Comparison of ENCODE assay signal across 8 cellular contexts in genomic region chr12:50057000-50057841, GRCh38. TPM values are rescaled to one million over a fixed set of nuclear protein-coding genes. Genes with fewer than 3 reads are reported as not detected.
DNase-seq lines count a peak whose midpoint lies in the region; ATAC-seq and TF ChIP-seq lines count a peak whose summit lies in the region.

Gene ASIC1 (plus strand): TSS chr12:50057596. CDS start chr12:50058767, 1,171 bp downstream.

- no peaks in the 10 kb centered on the region for H3K36me3 Mint-ChIP-seq in dendritic cell treated with granulocyte-macrophage colony-stimulating factor and Interleukin-4, amounts not matched to agents 40 ng/mL and 50 ng/mL, for 4 days (ENCODE audit: low read depth)

- H3K27me3 ChIP-seq in left lung, result peaks cover 6 to 46% of the 10 kb centered on the region in 2 donors

- DNase-seq in NCI-H187 (lab: John Stamatoyannopoulos, UW) (peak; percentile 68 to 77), left lung (peak; percentile 60 to 87)
- DNase-seq in activated CD4-positive, alpha-beta T cell treated with anti-CD3 and anti-CD28 coated beads for 4 hours, result peak; percentile 46
- peak; percentile 23 to 58 for DNase-seq in stimulated activated CD4-positive, alpha-beta T cell treated with anti-CD3 and anti-CD28 coated beads, Interleukin-1b, Interleukin-23, amount 100 ng/mL, for 4 hours (ENCODE audit: low read depth in 2 of 2)

- H3K4me1 ChIP-seq in left lung, result peaks cover 12 to 27% of the 10 kb centered on the region in 2 donors

- H3K4me3 ChIP-seq in GM12875 (ENCODE audit: low read depth, low read length), result peak within 1 kb of the TSS; percentile 56
- H3K4me3 ChIP-seq in left lung, result peak within 1 kb of the TSS; percentile 49 to 50

- ATAC-seq in left lung, result peak; percentile 76
- ATAC-seq in HG02973 (IDR thresholded peaks at IDR 0.05; ENCODE audit: unreplicated experiment), result no peak
- ATAC-seq in GM21526 (IDR thresholded peaks at IDR 0.05; ENCODE audit: low FRiP score, unreplicated experiment), result no peak

- no peaks in the 10 kb centered on the region for H3K9me3 Mint-ChIP-seq in dendritic cell treated with granulocyte-macrophage colony-stimulating factor and Interleukin-4, amounts not matched to agents 40 ng/mL and 50 ng/mL, for 4 days

- H3K4me1 Mint-ChIP-seq in dendritic cell treated with granulocyte-macrophage colony-stimulating factor and Interleukin-4, amounts not matched to agents 40 ng/mL and 50 ng/mL, for 4 days (ENCODE audit: low read depth), result peaks cover 57% of the 10 kb centered on the region

- peak within 1 kb of the TSS; percentile 78 for H3K4me3 Mint-ChIP-seq in dendritic cell treated with granulocyte-macrophage colony-stimulating factor and Interleukin-4, amounts not matched to agents 40 ng/mL and 50 ng/mL, for 4 days

- no peak within 1 kb of the TSS for H3K27ac ChIP-seq in left lung

- H3K9me3 ChIP-seq in left lung, result no peaks in the 10 kb centered on the region

- H3K27ac Mint-ChIP-seq in dendritic cell treated with granulocyte-macrophage colony-stimulating factor and Interleukin-4, amounts not matched to agents 40 ng/mL and 50 ng/mL, for 4 days, result no peak within 1 kb of the TSS

- intact Hi-C loops in dendritic cell treated with granulocyte-macrophage colony-stimulating factor and Interleukin-4, amounts not matched to agents 40 ng/mL and 50 ng/mL, for 4 days (cut with micrococcal nuclease), result loop anchor here (1.0 kb wide), 1 partner anchor 90 kb away; no protein-coding TSS in a partner anchor
- intact Hi-C loops in left lung (cut with DNase I), result no loop called here

- peaks cover 64% of the 10 kb centered on the region for H3K27me3 Mint-ChIP-seq in dendritic cell treated with granulocyte-macrophage colony-stimulating factor and Interleukin-4, amounts not matched to agents 40 ng/mL and 50 ng/mL, for 4 days

- no peak for TF ChIP-seq CTCF in GM12875 (IDR thresholded peaks at IDR 0.05; ENCODE audit: borderline replicate concordance, insufficient read depth, low read depth, low read length)
- no peak for TF ChIP-seq CTCF in left lung (IDR thresholded peaks at IDR 0.05)

- H3K36me3 ChIP-seq in left lung, result no peaks in the 10 kb centered on the region

RNA-seq across cellular contexts. Expression of gene ASIC1, which starts in this region (rescaled TPM):
- total RNA-seq in left lung, result 1 to 10 TPM; 2.1 to 2.9 TPM
